ENCODE assay signal across 11 cellular contexts in the genomic region with DNA sequence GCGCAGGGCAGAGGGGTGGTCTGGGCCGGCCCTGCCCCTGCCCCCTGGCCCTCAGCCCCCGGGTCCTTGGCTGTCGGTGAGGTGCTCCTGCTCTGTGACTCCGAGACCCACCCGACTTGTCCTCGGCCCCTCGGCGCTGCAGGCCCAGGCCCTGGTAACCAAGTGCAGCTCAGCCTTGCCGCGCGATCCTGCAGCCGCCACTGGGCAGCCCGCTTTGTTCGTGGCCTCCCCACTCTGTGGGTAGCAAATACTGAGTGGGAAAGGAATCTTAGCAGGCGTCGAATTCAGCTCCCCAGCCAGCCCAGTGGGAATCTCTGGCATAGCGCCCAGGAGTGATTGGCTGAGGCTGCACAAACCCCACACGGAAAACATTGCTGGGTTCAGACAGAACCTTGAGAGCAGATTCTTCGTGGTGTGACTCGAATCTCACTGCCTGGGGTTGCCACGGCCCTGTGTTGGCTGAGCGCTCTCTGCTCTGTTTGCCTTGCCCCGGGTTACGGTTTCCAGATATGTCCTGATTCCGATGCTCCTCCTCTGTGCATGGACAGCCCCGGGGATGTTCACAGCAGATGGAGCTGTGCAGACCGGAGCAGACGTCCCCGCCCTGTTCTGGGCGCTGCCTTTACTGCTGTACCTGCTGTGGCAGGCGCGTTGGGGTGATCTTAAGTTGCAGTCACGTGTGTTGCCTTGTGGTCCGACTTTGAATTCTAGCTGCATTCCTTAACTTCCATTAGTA. TPM values are rescaled to one million over a fixed set of nuclear protein-coding genes. Genes with fewer than 3 reads are reported as not detected.
A peak's percentile ranks its signal among the peaks of the same experiment; 100 is the strongest.
DNase-seq lines count a peak whose midpoint lies in the region; ATAC-seq and TF ChIP-seq lines count a peak whose summit lies in the region.
"Had no signal": no experiment of that assay in that cellular context is flagged by ENCODE, and none has a peak within 500 bp of the region (broad histone marks: within the 10 kb centered on the region; RNA-seq: fewer than 3 reads in every experiment).

No MANE protein-coding gene starts in this region.

- CTCF ChIA-PET in activated naive CD4-positive, alpha-beta T cell treated with anti-CD3 and anti-CD28 coated beads, Interleukin-2, amount 10 ng/mL, durations not matched to agents 7 days and 5 days (lab: Charles Lee), result interaction anchor here (1.1 to 5.7 kb wide), 8 partner anchors 9 to 148 kb away, joined by 3 to 46 read pairs (median 5); a partner anchor contains a TSS

- no peaks in the 10 kb centered on the region for H3K9me2 ChIP-seq in hepatocyte (replicated peaks; ENCODE audit: insufficient read depth)

- H3K4me1 Mint-ChIP-seq in activated naive CD4-positive, alpha-beta T cell treated with anti-CD3 and anti-CD28 coated beads, Interleukin-2, amount 10 ng/mL, durations not matched to agents 7 days and 5 days, result peaks cover 13% of the 10 kb centered on the region
- H3K4me1 Mint-ChIP-seq in type B pancreatic cell (ENCODE audit: unreplicated experiment), result peaks cover 18% of the 10 kb centered on the region

- no peak overlapping the region for H3K4me2 ChIP-seq in hepatocyte

- WGBS in hepatocyte (ENCODE audit: low lambda C conversion rate, missing lambda C conversion rate), result 82% methylated on average over 29 of the region's 35 CpGs

- no peaks in the 10 kb centered on the region for H3K27me3 Mint-ChIP-seq in activated naive CD4-positive, alpha-beta T cell treated with anti-CD3 and anti-CD28 coated beads, Interleukin-2, amount 10 ng/mL, durations not matched to agents 7 days and 5 days
- no peaks in the 10 kb centered on the region for H3K27me3 Mint-ChIP-seq in type B pancreatic cell

- in situ Hi-C loops in astrocyte of the cerebellum (cut with HindIII; ENCODE audit: low sequenced_read_pairs), result no loop called here

- H3K27ac ChIP-seq in left lung, result no peak overlapping the region
- no peak overlapping the region for H3K27ac ChIP-seq in hepatocyte
- H3K27ac ChIP-seq: SJSA1 had no signal

- TF ChIP-seq CTCF in astrocyte of the cerebellum (IDR thresholded peaks at IDR 0.05; ENCODE audit: low read depth, low read length, missing control alignments) (no peak), left lung (IDR thresholded peaks at IDR 0.05) (no peak), type B pancreatic cell (conservative IDR thresholded peaks at IDR 0.05) (no peak), hepatocyte (IDR thresholded peaks at IDR 0.05; ENCODE audit: poor library complexity) (no peak)

- H3K9me3 Mint-ChIP-seq in activated naive CD4-positive, alpha-beta T cell treated with anti-CD3 and anti-CD28 coated beads, Interleukin-2, amount 50 U/mL, for 72 hours, result peaks cover 7% of the 10 kb centered on the region in 2 donors
- no peaks in the 10 kb centered on the region for H3K9me3 Mint-ChIP-seq in activated naive CD4-positive, alpha-beta T cell treated with anti-CD3 and anti-CD28 coated beads, Interleukin-2, amount 10 ng/mL, durations not matched to agents 7 days and 5 days
- H3K9me3 Mint-ChIP-seq in type B pancreatic cell, result peaks cover 6% of the 10 kb centered on the region
- H3K9me3 Mint-ChIP-seq: CD8-positive, alpha-beta T cell had no signal

- H3K4me1 ChIP-seq in left lung (peaks cover 0 to 4% of the 10 kb centered on the region in 2 donors), hepatocyte (ENCODE audit: insufficient read depth) (peaks cover 14% of the 10 kb centered on the region)

- no peak overlapping the region for H3K4me3 ChIP-seq in astrocyte of the cerebellum (ENCODE audit: low read depth, low read length)
- H3K4me3 ChIP-seq in left lung, result no peak overlapping the region
- no peak overlapping the region for H3K4me3 ChIP-seq in hepatocyte
- H3K4me3 ChIP-seq: SJSA1 had no signal

- no peaks in the 10 kb centered on the region for H3K79me2 ChIP-seq in hepatocyte

- no peaks in the 10 kb centered on the region for H3K27me3 ChIP-seq in left lung
- no peaks in the 10 kb centered on the region for H3K27me3 ChIP-seq in hepatocyte
- H3K27me3 ChIP-seq: SJSA1 had no signal

- H3K9me3 ChIP-seq in left lung, result no peaks in the 10 kb centered on the region
- H3K9me3 ChIP-seq in hepatocyte (ENCODE audit: low read depth), result no peaks in the 10 kb centered on the region
- H3K9me3 ChIP-seq: SJSA1 had no signal

- H3K36me3 ChIP-seq in left lung, result no peaks in the 10 kb centered on the region
- no peaks in the 10 kb centered on the region for H3K36me3 ChIP-seq in hepatocyte (replicated peaks; ENCODE audit: insufficient read depth, low read depth)

- H4K20me1 ChIP-seq in hepatocyte (ENCODE audit: insufficient read depth, poor library complexity, severe bottlenecking), result no peaks in the 10 kb centered on the region

- no peak overlapping the region for H3K4me3 Mint-ChIP-seq in activated naive CD4-positive, alpha-beta T cell treated with anti-CD3 and anti-CD28 coated beads, Interleukin-2, amount 10 ng/mL, durations not matched to agents 7 days and 5 days
- H3K4me3 Mint-ChIP-seq in type B pancreatic cell, result no peak overlapping the region
- H3K4me3 Mint-ChIP-seq: CD8-positive, alpha-beta T cell had no signal

- no peak overlapping the region for H2AFZ ChIP-seq in hepatocyte

- H3K27ac Mint-ChIP-seq in activated naive CD4-positive, alpha-beta T cell treated with anti-CD3 and anti-CD28 coated beads, Interleukin-2, amount 50 U/mL, for 72 hours, result peak overlapping the region; percentile 71 to 88
- no peak overlapping the region for H3K27ac Mint-ChIP-seq in activated naive CD4-positive, alpha-beta T cell treated with anti-CD3 and anti-CD28 coated beads, Interleukin-2, amount 10 ng/mL, durations not matched to agents 7 days and 5 days
- no peak overlapping the region for H3K27ac Mint-ChIP-seq in type B pancreatic cell
- H3K27ac Mint-ChIP-seq: CD8-positive, alpha-beta T cell had no signal

- H3K36me3 Mint-ChIP-seq in activated naive CD4-positive, alpha-beta T cell treated with anti-CD3 and anti-CD28 coated beads, Interleukin-2, amount 50 U/mL, for 72 hours, result peaks cover 13 to 27% of the 10 kb centered on the region in 2 donors
- no peaks in the 10 kb centered on the region for H3K36me3 Mint-ChIP-seq in activated naive CD4-positive, alpha-beta T cell treated with anti-CD3 and anti-CD28 coated beads, Interleukin-2, amount 10 ng/mL, durations not matched to agents 7 days and 5 days
- H3K36me3 Mint-ChIP-seq in type B pancreatic cell, result peaks cover 4% of the 10 kb centered on the region
- H3K36me3 Mint-ChIP-seq: CD8-positive, alpha-beta T cell had no signal

- intact Hi-C loops in left lung (cut with DNase I), result no loop called here

- no peak for ATAC-seq in activated naive CD4-positive, alpha-beta T cell treated with anti-CD3 and anti-CD28 coated beads, Interleukin-2, amount 50 U/mL, for 72 hours
- ATAC-seq in left lung, result peak; percentile 31
- no peak for ATAC-seq in GM19351 (IDR thresholded peaks at IDR 0.05; ENCODE audit: unreplicated experiment)
- ATAC-seq: CD8-positive, alpha-beta T cell had no signal

- peak in 1 of 2 donors; percentile 46 for DNase-seq in activated naive CD4-positive, alpha-beta T cell treated with anti-CD3 and anti-CD28 coated beads, Interleukin-2, amount 50 U/mL, for 72 hours (ENCODE audit: low spot score in 2 of 2)
- DNase-seq in activated naive CD4-positive, alpha-beta T cell treated with anti-CD3 and anti-CD28 coated beads, Interleukin-2, amount 10 ng/mL, durations not matched to agents 7 days and 5 days, result no peak
- DNase-seq in astrocyte of the cerebellum (ENCODE audit: low read depth) (peak; percentile 35), left lung (no peak), type B pancreatic cell (ENCODE audit: extremely low spot score, unreplicated experiment) (peak; percentile 66), HPDE6-E6E7 (ENCODE audit: extremely low spot score) (no peak), hepatocyte (ENCODE audit: low spot score) (no peak)
- DNase-seq: NCI-H2081 treated with DMSO at 0.1 percent for 48 hours had no signal

RNA-seq across cellular contexts. Expression of a gene that starts 13.4 kb away (rescaled TPM):
- total RNA-seq in activated naive CD4-positive, alpha-beta T cell treated with anti-CD3 and anti-CD28 coated beads, Interleukin-2, amount 50 U/mL, for 72 hours, result 100 to 1,000 TPM in 1 of 2 donors, 10 to 100 TPM in 1; 83.8 to 101 TPM
- 10 to 100 TPM; 43.8 to 58.7 TPM for total RNA-seq in left lung
- 62.9 and 64.6 TPM in 2 replicates for total RNA-seq in type B pancreatic cell (ENCODE audit: low replicate concordance)
- total RNA-seq in hepatocyte, result 30.9 and 38.3 TPM in 2 replicates
- polyA plus RNA-seq in hepatocyte, result 36.1 and 45.3 TPM in 2 replicates

Comparison
In these comparisons a context has a peak if more than half of its experiments do, and no peak if none do; other contexts are left out.
1. H3K27ac Mint-ChIP-seq: peak in activated naive CD4-positive, alpha-beta T cell treated with anti-CD3 and anti-CD28 coated beads, Interleukin-2, amount 50 U/mL, for 72 hours (2 of 2); none in activated naive CD4-positive, alpha-beta T cell treated with anti-CD3 and anti-CD28 coated beads, Interleukin-2, amount 10 ng/mL, durations not matched to agents 7 days and 5 days (single experiment) and type B pancreatic cell (single experiment).
2. DNase-seq: peak in astrocyte of the cerebellum (single experiment) and type B pancreatic cell (single experiment); none in activated naive CD4-positive, alpha-beta T cell treated with anti-CD3 and anti-CD28 coated beads, Interleukin-2, amount 10 ng/mL, durations not matched to agents 7 days and 5 days (single experiment), left lung (0 of 2), HPDE6-E6E7 (single experiment) and hepatocyte (single experiment).